ENCODE assay signal across 8 cellular contexts in the genomic region with DNA sequence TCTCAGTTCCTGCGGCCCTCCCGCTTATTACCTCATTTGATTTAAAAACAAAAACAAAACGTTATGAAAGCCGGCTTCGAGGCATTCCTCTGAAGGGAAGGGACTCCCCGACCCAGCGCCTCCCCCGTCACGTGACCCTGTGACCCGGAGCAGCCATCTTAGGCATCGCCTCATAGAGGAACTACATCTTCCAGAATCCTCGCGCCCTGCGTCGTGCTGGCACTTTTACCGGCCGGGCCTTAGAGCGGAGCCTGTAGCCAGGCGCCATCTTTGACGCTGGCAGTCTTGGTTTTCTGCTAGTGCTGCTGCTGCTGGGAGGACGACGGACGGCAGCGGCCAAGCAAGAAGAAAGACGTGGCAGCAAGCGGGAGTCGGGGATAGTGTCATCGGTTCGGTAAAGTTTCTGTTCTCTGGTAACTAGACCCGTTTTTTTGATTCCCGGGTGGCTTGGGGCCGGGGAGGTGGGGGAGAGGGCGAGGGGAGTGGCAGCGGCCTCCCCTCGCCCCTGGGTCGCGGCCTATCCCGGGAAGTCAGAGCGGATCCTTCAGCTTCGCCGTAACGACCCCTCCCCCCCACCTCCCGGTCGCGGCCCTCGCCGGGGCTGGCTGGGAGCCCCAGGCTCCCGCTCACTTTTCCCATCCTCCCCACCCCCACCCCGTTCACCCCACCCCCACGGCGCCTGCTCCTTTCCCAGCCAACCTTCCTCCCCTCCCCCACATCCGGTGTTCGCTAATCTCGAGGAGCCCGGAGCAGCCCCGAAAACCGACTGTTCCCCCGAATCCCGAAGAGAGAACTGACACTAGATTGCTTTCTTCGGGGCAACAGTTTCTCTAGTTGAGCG. TPM values are rescaled to one million over a fixed set of nuclear protein-coding genes. Genes with fewer than 3 reads are reported as not detected.
DNase-seq lines count a peak whose midpoint lies in the region; ATAC-seq, FAIRE-seq and TF ChIP-seq lines count a peak whose summit lies in the region.

A gene with protein sequence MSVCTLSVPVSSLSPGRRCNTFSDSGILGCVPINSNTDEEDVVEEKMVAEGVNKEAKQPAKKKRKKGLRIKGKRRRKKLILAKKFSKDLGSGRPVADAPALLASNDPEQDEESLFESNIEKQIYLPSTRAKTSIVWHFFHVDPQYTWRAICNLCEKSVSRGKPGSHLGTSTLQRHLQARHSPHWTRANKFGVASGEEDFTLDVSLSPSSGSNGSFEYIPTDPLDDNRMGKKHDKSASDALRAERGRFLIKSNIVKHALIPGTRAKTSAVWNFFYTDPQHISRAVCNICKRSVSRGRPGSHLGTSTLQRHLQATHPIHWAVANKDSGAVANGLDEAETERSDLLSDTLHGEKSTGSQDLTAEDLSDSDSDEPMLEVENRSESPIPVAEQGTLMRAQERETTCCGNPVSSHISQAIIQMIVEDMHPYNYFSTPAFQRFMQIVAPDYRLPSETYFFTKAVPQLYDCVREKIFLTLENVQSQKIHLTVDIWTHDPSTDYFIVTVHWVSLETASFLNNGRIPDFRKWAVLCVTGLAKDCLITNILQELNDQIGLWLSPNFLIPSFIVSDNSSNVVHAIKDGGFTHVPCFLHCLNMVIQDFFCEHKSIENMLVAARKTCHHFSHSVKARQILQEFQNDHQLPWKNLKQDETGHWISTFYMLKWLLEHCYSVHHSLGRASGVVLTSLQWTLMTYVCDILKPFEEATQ (N-terminal part only) (plus strand): TSS at position 242 of the 841 bp plus-strand sequence. CDS start 1,900 bp downstream, outside the sequence.
ZC3H11A (plus strand) TSS at position 242 of the 841 bp plus-strand sequence. CDS start 21,448 bp downstream, outside the sequence.

- no peaks in the 10 kb centered on the region for H3K9me3 ChIP-seq in adrenal gland (replicated peaks in 1 of 3)
- no peaks in the 10 kb centered on the region for H3K9me3 ChIP-seq in heart left ventricle
- no peaks in the 10 kb centered on the region for H3K9me3 ChIP-seq in upper lobe of left lung

- TF ChIP-seq EP300 in upper lobe of left lung (IDR thresholded peaks at IDR 0.05), result peak in 1 of 4 donors; percentile 40

- FAIRE-seq in GM12892 (lab: Jason Lieb, UNC), result peak; percentile 92

- DNase-seq in GM12892 (ENCODE audit: insufficient read length), result peak; percentile 85
- DNase-seq in NCI-H146 (lab: John Stamatoyannopoulos, UW), result peak; percentile 98
- DNase-seq in T-helper 1 cell, result peak; percentile 97 to 99 (median 98)
- peak; percentile 98 to 100 (median 100) for DNase-seq in adrenal gland
- DNase-seq in heart left ventricle, result peak; percentile 99 to 100 (median 99)
- DNase-seq in posterior cingulate gyrus, result peak; percentile 99 to 100 (median 99)
- peak; percentile 96 to 100 for DNase-seq in upper lobe of left lung

- peak; percentile 97 for ATAC-seq in HG02852 (IDR thresholded peaks at IDR 0.05; ENCODE audit: unreplicated experiment)
- peak; percentile 98 to 99 (median 98) for ATAC-seq in heart left ventricle
- peak; percentile 99 for ATAC-seq in upper lobe of left lung (ENCODE audit: low FRiP score in 2 of 2)

- intact Hi-C loops in adrenal gland (cut with DNase I) (no loop called here), heart left ventricle (cut with DNase I) (loop anchor here in 2 of 10 donors (5.0 to 10.0 kb wide), 2 partner anchors 168 to 291 kb away; partner anchors contain the start of gene ATP2B4 (in 1 of the 2)), posterior cingulate gyrus (cut with DNase I) (loop anchor here (5.0 kb wide), 1 partner anchor 67 kb away; the partner anchor contains the start of gene SNRPE)

- no peaks in the 10 kb centered on the region for H3K27me3 ChIP-seq in adrenal gland
- no peaks in the 10 kb centered on the region for H3K27me3 ChIP-seq in heart left ventricle
- no peaks in the 10 kb centered on the region for H3K27me3 ChIP-seq in upper lobe of left lung

- H3K27ac ChIP-seq in adrenal gland (peak within 1 kb of the TSS; percentile 85 to 98 (median 96)), heart left ventricle (peak within 1 kb of the TSS; percentile 89 to 98 (median 96)), upper lobe of left lung (peak within 1 kb of the TSS; percentile 96 to 99 (median 97))

- 0 to 2% (median 1%) methylated on average over 25 to 61 of the region's 61 CpGs for WGBS in adrenal gland, 4 donors
- 0 to 1% (median 0%) methylated on average over 35 to 61 of the region's 61 CpGs for WGBS in heart left ventricle, 4 donors
- WGBS in upper lobe of left lung, 2 donors, result 0 to 1% methylated on average over 37 to 58 of the region's 61 CpGs

- H3K36me3 ChIP-seq in adrenal gland (replicated peaks in 1 of 2), result peaks cover 0 to 6% of the 10 kb centered on the region in 2 donors
- H3K36me3 ChIP-seq in heart left ventricle, result peaks cover 0 to 31% (median 8%) of the 10 kb centered on the region in 9 donors
- H3K36me3 ChIP-seq in upper lobe of left lung, result peaks cover 0 to 17% (median 0%) of the 10 kb centered on the region in 4 donors

- peak; percentile 71; the same call in 1 of the 2 replicates for TF ChIP-seq POLR2A in GM12892 (IDR thresholded peaks at IDR 0.05; ENCODE audit: low read depth, low read length)
- peak; percentile 76 to 84 for TF ChIP-seq POLR2A in adrenal gland (IDR thresholded peaks at IDR 0.05)
- peak in 1 of 2 donors; percentile 63 for TF ChIP-seq POLR2A in heart left ventricle (IDR thresholded peaks at IDR 0.05)
- TF ChIP-seq POLR2A in upper lobe of left lung (IDR thresholded peaks at IDR 0.05), result peak in 3 of 4 donors; percentile 52 to 81 (median 60)

- H3K4me3 ChIP-seq in adrenal gland (peak within 1 kb of the TSS; percentile 28 to 82 (median 50)), heart left ventricle (peak within 1 kb of the TSS; percentile 47 to 92 (median 82)), upper lobe of left lung (peak within 1 kb of the TSS; percentile 68 to 83 (median 79))

- TF ChIP-seq CTCF in adrenal gland (IDR thresholded peaks at IDR 0.05) (no peak), heart left ventricle (IDR thresholded peaks at IDR 0.05) (no peak), upper lobe of left lung (IDR thresholded peaks at IDR 0.05) (no peak)

- H3K4me1 ChIP-seq in adrenal gland (replicated peaks in 1 of 2) (peaks cover 32 to 44% of the 10 kb centered on the region in 2 donors), heart left ventricle (peaks cover 8 to 52% (median 41%) of the 10 kb centered on the region in 12 donors), upper lobe of left lung (peaks cover 35 to 42% (median 37%) of the 10 kb centered on the region in 4 donors)

RNA-seq across cellular contexts. Expression of the first gene that starts in this region (rescaled TPM):
- polyA plus RNA-seq in GM12892 (2012; ENCODE audit: missing spikeins), result 5.1 TPM
- total RNA-seq in adrenal gland (10 to 100 TPM; 12.0 to 42.1 (median 29.5) TPM), heart left ventricle (10 to 100 TPM in 8 of 9 donors, 1 to 10 TPM in 1; 7.1 to 19.6 (median 11.9) TPM), upper lobe of left lung (10 to 100 TPM; 15.0 to 29.3 (median 21.3) TPM)
- polyA plus RNA-seq in adrenal gland (10 to 100 TPM in 1 of 3 donors, 1 to 10 TPM in 1, under 1 TPM in 1; 0.40 to 13.1 (median 2.6) TPM), heart left ventricle (1 to 10 TPM; 1.3 to 2.8 TPM)

RNA-seq across cellular contexts. Expression of gene ZC3H11A, which starts in this region (rescaled TPM):
- 56.9 TPM for polyA plus RNA-seq in GM12892 (2012; ENCODE audit: missing spikeins)
- total RNA-seq in adrenal gland, result 100 to 1,000 TPM in 1 of 8 donors, 10 to 100 TPM in 7; 55.7 to 108 (median 81.2) TPM
- polyA plus RNA-seq in adrenal gland, result 10 to 100 TPM; 45.7 to 76.4 (median 66.1) TPM
- total RNA-seq in heart left ventricle, result 10 to 100 TPM; 37.4 to 54.2 (median 43.5) TPM
- 10 to 100 TPM; 25.6 to 31.7 TPM for polyA plus RNA-seq in heart left ventricle
- 100 to 1,000 TPM in 2 of 6 donors, 10 to 100 TPM in 4; 59.4 to 133 (median 78.6) TPM for total RNA-seq in upper lobe of left lung

Comparison
In these comparisons a context has a peak if more than half of its experiments do, and no peak if none do; other contexts are left out.
1. Peak in every context shown above with its lines: DNase-seq, ATAC-seq, H3K4me3 ChIP-seq and H3K27ac ChIP-seq.